ENCODE assay signal across 24 cellular contexts in the genomic region with DNA sequence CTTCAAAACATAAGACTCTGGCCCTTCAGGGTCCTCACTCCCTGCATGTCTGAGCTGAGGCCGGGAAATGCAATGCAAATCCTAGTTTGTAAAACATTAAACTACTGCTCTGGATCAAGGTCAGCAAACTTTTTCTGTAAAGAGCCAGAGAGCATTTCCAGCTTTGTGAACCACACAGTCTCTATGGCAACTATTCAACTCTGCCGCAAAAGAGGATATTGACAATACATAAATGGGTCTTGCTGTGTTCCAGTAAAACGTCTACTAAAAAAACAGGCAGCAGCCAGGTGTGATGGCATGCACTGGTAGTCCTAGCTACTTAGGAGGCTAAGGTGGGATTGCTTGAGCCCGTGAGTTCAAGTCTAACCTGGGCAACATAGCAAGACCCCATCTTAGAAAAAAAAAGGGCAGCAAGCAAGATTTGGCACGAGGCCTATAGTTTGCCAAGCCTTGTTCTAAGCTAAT. TPM values are rescaled to one million over a fixed set of nuclear protein-coding genes. Genes with fewer than 3 reads are reported as not detected.
DNase-seq lines count a peak whose midpoint lies in the region; ATAC-seq and TF ChIP-seq lines count a peak whose summit lies in the region.
"Had no signal": no experiment of that assay in that cellular context is flagged by ENCODE, and none has a peak within 500 bp of the region (broad histone marks: within the 10 kb centered on the region; RNA-seq: fewer than 3 reads in every experiment).

No MANE protein-coding gene starts in this region.

- H3K4me3 Mint-ChIP-seq in CD4-positive, alpha-beta T cell, result no peak overlapping the region
- H3K4me3 Mint-ChIP-seq in natural killer cell, result peak overlapping the region; percentile 10
- H3K4me3 Mint-ChIP-seq: H9, mesothelial cell of epicardium, type B pancreatic cell had no signal

- peaks cover 33% of the 10 kb centered on the region; the same call in 1 of the 2 replicates for H3K79me2 ChIP-seq in KMS-11 (ENCODE audit: insufficient read depth, low read depth)

- peaks cover 12% of the 10 kb centered on the region; the same call in 1 of the 2 replicates for H4K20me1 ChIP-seq in KMS-11 (ENCODE audit: insufficient read depth)

- intact Hi-C loops in CD4-positive, alpha-beta T cell (cut with DNase I, micrococcal nuclease), result no loop called here
- intact Hi-C loops in esophagus muscularis mucosa (cut with DNase I), result no loop called here
- intact Hi-C loops in natural killer cell (cut with micrococcal nuclease), result no loop called here

- in situ Hi-C loops in HAP-1 (cut with MboI; ENCODE audit: low sequenced_read_pairs), result no loop called here

- POLR2A ChIA-PET in CD4-positive, alpha-beta T cell (lab: Charles Lee), result no interaction called here

- no peak overlapping the region for H3K4me3 ChIP-seq in KMS-11 (IDR thresholded peaks at IDR 0.05; ENCODE audit: insufficient read depth, low read depth, low read length)
- H3K4me3 ChIP-seq in esophagus muscularis mucosa, result no peak overlapping the region
- H3K4me3 ChIP-seq in HAP-1, result no peak overlapping the region
- H3K4me3 ChIP-seq: gastrocnemius medialis, smooth muscle cell, stomach had no signal

- no peak overlapping the region for H3K9ac ChIP-seq in KMS-11

- CTCF ChIA-PET in CD4-positive, alpha-beta T cell (lab: Charles Lee), result interaction anchor here (1.6 to 2.0 kb wide), 2 partner anchors 22 to 128 kb away, joined by 3 to 7 read pairs; no protein-coding TSS in a partner anchor

- no peaks in the 10 kb centered on the region for H3K27me3 Mint-ChIP-seq in CD4-positive, alpha-beta T cell
- no peaks in the 10 kb centered on the region for H3K27me3 Mint-ChIP-seq in natural killer cell (ENCODE audit: low read depth in 2 of 2)
- H3K27me3 Mint-ChIP-seq: T-cell, type B pancreatic cell had no signal

- WGBS in esophagus muscularis mucosa, result 81% methylated on average over 5 of the region's 5 CpGs

- no peak for TF ChIP-seq CTCF in CD4-positive, alpha-beta T cell (IDR thresholded peaks at IDR 0.05)
- TF ChIP-seq CTCF in KMS-11 (conservative IDR thresholded peaks at IDR 0.05; ENCODE audit: low read depth, low read length), result no peak
- TF ChIP-seq CTCF in esophagus muscularis mucosa (IDR thresholded peaks at IDR 0.05), result no peak
- TF ChIP-seq CTCF in natural killer cell (IDR thresholded peaks at IDR 0.05), result no peak

- H3K27me3 ChIP-seq in CD4-positive, alpha-beta T cell (ENCODE audit: control insufficient read depth, insufficient read depth, low read length), result no peaks in the 10 kb centered on the region
- H3K27me3 ChIP-seq in KMS-11 (ENCODE audit: insufficient read depth, low read depth) (no peaks in the 10 kb centered on the region), esophagus muscularis mucosa (no peaks in the 10 kb centered on the region), HAP-1 (ENCODE audit: low read depth) (no peaks in the 10 kb centered on the region)
- H3K27me3 ChIP-seq: gastrocnemius medialis, stomach had no signal

- H3K27ac ChIP-seq in CD4-positive, alpha-beta T cell (ENCODE audit: low read depth, low read length), result no peak overlapping the region
- H3K27ac ChIP-seq in KMS-11 (peak overlapping the region; percentile 42; the same call in 1 of the 2 replicates), esophagus muscularis mucosa (replicated peaks in 1 of 4) (no peak overlapping the region)
- H3K27ac ChIP-seq: gastrocnemius medialis had no signal

- TF ChIP-seq POLR2A in esophagus muscularis mucosa (IDR thresholded peaks at IDR 0.05; ENCODE audit: low read depth), result no peak

- H3K9me3 Mint-ChIP-seq in CD4-positive, alpha-beta T cell, result no peaks in the 10 kb centered on the region
- H3K9me3 Mint-ChIP-seq in natural killer cell, result no peaks in the 10 kb centered on the region
- H3K9me3 Mint-ChIP-seq: H9, mesothelial cell of epicardium, T-cell, type B pancreatic cell had no signal

- no peaks in the 10 kb centered on the region for H3K9me3 ChIP-seq in CD4-positive, alpha-beta T cell (ENCODE audit: control insufficient read depth, low read length)
- H3K9me3 ChIP-seq in esophagus muscularis mucosa, result no peaks in the 10 kb centered on the region
- H3K9me3 ChIP-seq in HAP-1, result no peaks in the 10 kb centered on the region
- H3K9me3 ChIP-seq: gastrocnemius medialis, stomach had no signal

- H3K36me3 ChIP-seq in KMS-11 (ENCODE audit: insufficient read depth) (peaks cover 4% of the 10 kb centered on the region; the same call in 1 of the 2 replicates), esophagus muscularis mucosa (peaks cover 83 to 97% (median 88%) of the 10 kb centered on the region in 4 donors), HAP-1 (replicated peaks) (peaks cover 90% of the 10 kb centered on the region)

- peaks cover 100% of the 10 kb centered on the region for H3K36me3 Mint-ChIP-seq in CD4-positive, alpha-beta T cell (ENCODE audit: low read depth)
- peaks cover 26% of the 10 kb centered on the region for H3K36me3 Mint-ChIP-seq in natural killer cell

- TF ChIP-seq EP300 in esophagus muscularis mucosa (IDR thresholded peaks at IDR 0.05), result no peak

- DNase-seq in CD4-positive, alpha-beta T cell, result no peak
- DNase-seq in esophagus muscularis mucosa (ENCODE audit: extremely low spot score) (peak; percentile 50), natural killer cell (no peak), EL (no peak), HAP-1 (ENCODE audit: low spot score in 2 of 2) (no peak), NCI-H2171 treated with DMSO at 0.1 percent for 48 hours (lab: John Stamatoyannopoulos, UW) (no peak)
- DNase-seq: activated gamma-delta T cell; amygdala; caudate nucleus; gastrocnemius medialis; H9; KG1; kidney; NCI-H1048; NCI-H2029 treated with DMSO at 0.1 percent for 48 hours; NCI-H446; stimulated activated CD4-positive, alpha-beta T cell treated with anti-CD3 and anti-CD28 coated beads, Interleukin-4, amount 100 ng/mL, for 24 hours; stomach had no signal

- H3K4me1 ChIP-seq in KMS-11 (ENCODE audit: low read depth, poor library complexity, severe bottlenecking), result peaks cover 67% of the 10 kb centered on the region
- H3K4me1 ChIP-seq in esophagus muscularis mucosa, result peaks cover 15 to 50% (median 31%) of the 10 kb centered on the region in 4 donors
- 0 out of 2 replicates have a peak, but pooled peaks cover 6% of the 10 kb centered on the region for H3K4me1 ChIP-seq in HAP-1
- H3K4me1 ChIP-seq: gastrocnemius medialis had no signal

- no peak for ATAC-seq in CD4-positive, alpha-beta T cell (ENCODE audit: poor library complexity)
- no peak for ATAC-seq in natural killer cell
- ATAC-seq: gastrocnemius medialis, T-cell had no signal

- H3K27ac Mint-ChIP-seq in CD4-positive, alpha-beta T cell, result peak overlapping the region; percentile 26
- peak overlapping the region; percentile 17 to 82 for H3K27ac Mint-ChIP-seq in natural killer cell
- H3K27ac Mint-ChIP-seq: H9, mesothelial cell of epicardium, type B pancreatic cell had no signal

- no peak overlapping the region for H2AFZ ChIP-seq in KMS-11 (ENCODE audit: low read depth)

- H3K4me1 Mint-ChIP-seq in CD4-positive, alpha-beta T cell (ENCODE audit: low read depth), result peaks cover 78% of the 10 kb centered on the region
- H3K4me1 Mint-ChIP-seq in natural killer cell, result peaks cover 50 to 75% of the 10 kb centered on the region in 2 donors
- H3K4me1 Mint-ChIP-seq: mesothelial cell of epicardium had no signal

- peak overlapping the region; percentile 9; the same call in 1 of the 2 replicates for H3K4me2 ChIP-seq in KMS-11
- H3K4me2 ChIP-seq: smooth muscle cell had no signal

RNA-seq across cellular contexts. Expression of a gene that starts 22.3 kb away (rescaled TPM):
- 100 to 1,000 TPM; 678 to 711 TPM for total RNA-seq in CD4-positive, alpha-beta T cell
- total RNA-seq in esophagus muscularis mucosa (100 to 1,000 TPM; 142 to 215 (median 176) TPM), natural killer cell (100 to 1,000 TPM; 250 to 357 (median 296) TPM)

RNA-seq across cellular contexts. Expression of a gene that starts 22.4 kb away (rescaled TPM):
- 10 to 100 TPM; 14.1 to 14.3 TPM for total RNA-seq in CD4-positive, alpha-beta T cell
- total RNA-seq in esophagus muscularis mucosa (10 to 100 TPM in 1 of 4 donors, 1 to 10 TPM in 3; 5.8 to 12.9 (median 6.4) TPM), natural killer cell (10 to 100 TPM; 10.1 to 15.1 (median 12.1) TPM)

RNA-seq across cellular contexts. Expression of a gene that starts 32.6 kb away (rescaled TPM):
- total RNA-seq in CD4-positive, alpha-beta T cell, result not detected
- total RNA-seq in esophagus muscularis mucosa (under 1 TPM in 3 of 4 donors, not detected in 1; 0.42 to 0.63 (median 0.52) TPM), natural killer cell (under 1 TPM in 2 of 3 donors, not detected in 1; 0.09 to 0.13 TPM)

RNA-seq across cellular contexts. Expression of a gene that starts 51.8 kb away (rescaled TPM):
- 1 to 10 TPM; 1.7 to 2.2 TPM for total RNA-seq in CD4-positive, alpha-beta T cell
- total RNA-seq in esophagus muscularis mucosa (100 to 1,000 TPM in 3 of 4 donors, 10 to 100 TPM in 1; 88.0 to 293 (median 180) TPM), natural killer cell (1 to 10 TPM in 1 of 3 donors, under 1 TPM in 2; 0.47 to 1.3 (median 0.52) TPM)
- total RNA-seq: epithelial cell of proximal tubule had no signal
